ENCODE assay signal across 9 cellular contexts in genomic region chr1:151716771-151717631, GRCh38. TPM values are rescaled to one million over a fixed set of nuclear protein-coding genes. Genes with fewer than 3 reads are reported as not detected.
DNase-seq lines count a peak whose midpoint lies in the region; ATAC-seq and TF ChIP-seq lines count a peak whose summit lies in the region.
"Had no signal": no experiment of that assay in that cellular context is flagged by ENCODE, and none has a peak within 500 bp of the region (broad histone marks: within the 10 kb centered on the region; RNA-seq: fewer than 3 reads in every experiment).

CELF3 (minus strand) TSS chr1:151716803; CDS start chr1:151716020, 783 bp downstream.

- no peaks in the 10 kb centered on the region for H3K9me3 ChIP-seq in tibial artery

- H3K27me3 Mint-ChIP-seq in activated CD4-positive, alpha-beta T cell treated with anti-CD3 and anti-CD28 coated beads, Interleukin-2, amount 10 ng/mL, durations not matched to agents 7 days and 5 days = peaks cover 67% of the 10 kb centered on the region
- H3K27me3 Mint-ChIP-seq in chondrocyte (ENCODE audit: low read depth) = peaks cover 30% of the 10 kb centered on the region
- H3K27me3 Mint-ChIP-seq in nephron (ENCODE audit: low read depth) = peaks cover 85% of the 10 kb centered on the region
- peaks cover 67% of the 10 kb centered on the region for H3K27me3 Mint-ChIP-seq in T-helper 2 cell treated with Interferon-gamma antibody and Interleukin-4, amounts not matched to agents 5 μg/mL and 100 μg/mL, for 36 hours (ENCODE audit: low read depth)

- no peak within 1 kb of the TSS for H3K4me3 Mint-ChIP-seq in activated CD4-positive, alpha-beta T cell treated with anti-CD3 and anti-CD28 coated beads, Interleukin-2, amount 10 ng/mL, durations not matched to agents 7 days and 5 days
- H3K4me3 Mint-ChIP-seq in chondrocyte (ENCODE audit: unreplicated experiment) (peak within 1 kb of the TSS; percentile 67), nephron (peak within 1 kb of the TSS; percentile 55 to 84 (median 71))
- no peak within 1 kb of the TSS for H3K4me3 Mint-ChIP-seq in T-helper 2 cell treated with Interferon-gamma antibody and Interleukin-4, amounts not matched to agents 5 μg/mL and 100 μg/mL, for 36 hours

- POLR2A ChIA-PET in activated CD4-positive, alpha-beta T cell treated with anti-CD3 and anti-CD28 coated beads, Interleukin-2, amount 10 ng/mL, durations not matched to agents 7 days and 5 days (lab: Charles Lee) = no interaction called here

- TF ChIP-seq CTCF in chondrocyte (IDR thresholded peaks at IDR 0.05) (no peak), nephron (IDR thresholded peaks at IDR 0.05; ENCODE audit: unreplicated experiment in 3 of 3) (no peak), tibial artery (IDR thresholded peaks at IDR 0.05) (no peak)

- H3K36me3 Mint-ChIP-seq in activated CD4-positive, alpha-beta T cell treated with anti-CD3 and anti-CD28 coated beads, Interleukin-2, amount 10 ng/mL, durations not matched to agents 7 days and 5 days (ENCODE audit: low read depth) = no peaks in the 10 kb centered on the region
- peaks cover 4% of the 10 kb centered on the region for H3K36me3 Mint-ChIP-seq in chondrocyte (ENCODE audit: low read depth)
- H3K36me3 Mint-ChIP-seq in nephron (ENCODE audit: low read depth) = no peaks in the 10 kb centered on the region
- H3K36me3 Mint-ChIP-seq in T-helper 2 cell treated with Interferon-gamma antibody and Interleukin-4, amounts not matched to agents 5 μg/mL and 100 μg/mL, for 36 hours (ENCODE audit: low read depth) = no peaks in the 10 kb centered on the region

- ATAC-seq in GM19328 (IDR thresholded peaks at IDR 0.05; ENCODE audit: unreplicated experiment) = no peak

- peak within 1 kb of the TSS; percentile 21 for H3K27ac Mint-ChIP-seq in activated CD4-positive, alpha-beta T cell treated with anti-CD3 and anti-CD28 coated beads, Interleukin-2, amount 10 ng/mL, durations not matched to agents 7 days and 5 days
- H3K27ac Mint-ChIP-seq in chondrocyte (ENCODE audit: unreplicated experiment) = no peak within 1 kb of the TSS
- no peak within 1 kb of the TSS for H3K27ac Mint-ChIP-seq in nephron
- H3K27ac Mint-ChIP-seq in T-helper 2 cell treated with Interferon-gamma antibody and Interleukin-4, amounts not matched to agents 5 μg/mL and 100 μg/mL, for 36 hours = no peak within 1 kb of the TSS

- DNase-seq in activated CD4-positive, alpha-beta T cell treated with anti-CD3 and anti-CD28 coated beads, Interleukin-2, amount 10 ng/mL, durations not matched to agents 7 days and 5 days = no peak
- no peak for DNase-seq in activated CD4-positive, alpha-beta T cell treated with anti-CD3 and anti-CD28 coated beads, Interleukin-2, amount 50 U/mL, for 48 hours
- DNase-seq in NCI-H345 treated with DMSO at 0.1 percent for 48 hours (lab: John Stamatoyannopoulos, UW; ENCODE audit: unreplicated experiment) (peak; percentile 100), chondrocyte (ENCODE audit: low spot score) (no peak), tibial artery (no peak)
- DNase-seq in T-helper 2 cell treated with Interferon-gamma antibody and Interleukin-4, amounts not matched to agents 5 μg/mL and 100 μg/mL, for 36 hours (ENCODE audit: low spot score) = no peak

- CTCF ChIA-PET in activated CD4-positive, alpha-beta T cell treated with anti-CD3 and anti-CD28 coated beads, Interleukin-2, amount 10 ng/mL, durations not matched to agents 7 days and 5 days (lab: Charles Lee) = interaction anchor here (0.5 to 1.0 kb wide), 3 partner anchors 10 to 119 kb away, joined by 3 read pairs; no protein-coding TSS in a partner anchor

- H3K9me3 Mint-ChIP-seq in activated CD4-positive, alpha-beta T cell treated with anti-CD3 and anti-CD28 coated beads, Interleukin-2, amount 10 ng/mL, durations not matched to agents 7 days and 5 days = no peaks in the 10 kb centered on the region
- H3K9me3 Mint-ChIP-seq in chondrocyte (ENCODE audit: low read depth) (no peaks in the 10 kb centered on the region), nephron (no peaks in the 10 kb centered on the region)
- H3K9me3 Mint-ChIP-seq in T-helper 2 cell treated with Interferon-gamma antibody and Interleukin-4, amounts not matched to agents 5 μg/mL and 100 μg/mL, for 36 hours = no peaks in the 10 kb centered on the region

- H3K27ac ChIP-seq in tibial artery = no peak within 1 kb of the TSS

- no peaks in the 10 kb centered on the region for H3K36me3 ChIP-seq in tibial artery

- peak within 1 kb of the TSS in 1 of 2 donors; percentile 2 for H3K4me3 ChIP-seq in tibial artery

- H3K4me1 Mint-ChIP-seq in activated CD4-positive, alpha-beta T cell treated with anti-CD3 and anti-CD28 coated beads, Interleukin-2, amount 10 ng/mL, durations not matched to agents 7 days and 5 days = peaks cover 22% of the 10 kb centered on the region
- H3K4me1 Mint-ChIP-seq in chondrocyte (ENCODE audit: low read depth) (peaks cover 37% of the 10 kb centered on the region), nephron (peaks cover 34% of the 10 kb centered on the region)
- H3K4me1 Mint-ChIP-seq in T-helper 2 cell treated with Interferon-gamma antibody and Interleukin-4, amounts not matched to agents 5 μg/mL and 100 μg/mL, for 36 hours (ENCODE audit: low read depth) = peaks cover 20% of the 10 kb centered on the region

- intact Hi-C loops in tibial artery (cut with DNase I; ENCODE audit: low total_unique reads) = no loop called here

- H3K4me1 ChIP-seq in tibial artery = peaks cover 0 to 43% (median 33%) of the 10 kb centered on the region in 4 donors

- H3K27me3 ChIP-seq in tibial artery = peaks cover 0 to 22% of the 10 kb centered on the region in 2 donors

RNA-seq across cellular contexts. Expression of gene CELF3, which starts in this region (rescaled TPM):
- not detected for total RNA-seq in activated CD4-positive, alpha-beta T cell treated with anti-CD3 and anti-CD28 coated beads, Interleukin-2, amount 10 ng/mL, durations not matched to agents 7 days and 5 days
- total RNA-seq in chondrocyte = not detected in 3 replicates
- total RNA-seq: lung microvascular endothelial cell had no signal

Comparison
In these comparisons a context has a peak if more than half of its experiments do, and no peak if none do; other contexts are left out.
1. H3K4me3 Mint-ChIP-seq: peak in chondrocyte (single experiment) and nephron (3 of 3); none in activated CD4-positive, alpha-beta T cell treated with anti-CD3 and anti-CD28 coated beads, Interleukin-2, amount 10 ng/mL, durations not matched to agents 7 days and 5 days (single experiment) and T-helper 2 cell treated with Interferon-gamma antibody and Interleukin-4, amounts not matched to agents 5 μg/mL and 100 μg/mL, for 36 hours (single experiment).